ENCODE assay signal across 1 cellular context in genomic region chr19:57477191-57478008, GRCh38.
TF ChIP-seq lines count a peak whose summit lies in the region.

Gene ZNF772, minus strand, starts transcription at chr19:57477566. Its CDS starts 257 bp downstream, at chr19:57477309.

TF ChIP-seq in HepG2, 621 proteins besides CTCF, POLR2A, EP300 and RAD21 (continued from another document and continues in another):
- TF ChIP-seq ZBTB37 (CRISPR knock-in tag; IDR thresholded peaks at IDR 0.05) (no peak), ZMAT3 (CRISPR knock-in tag; conservative IDR thresholded peaks at IDR 0.05) (no peak; the same call in 1 of the 2 replicates), MYC (CRISPR knock-in tag; IDR thresholded peaks at IDR 0.05; ENCODE audit: borderline replicate concordance) (peak; percentile 68; the same call in 1 of the 2 replicates), MLXIP (CRISPR knock-in tag; IDR thresholded peaks at IDR 0.05; ENCODE audit: borderline replicate concordance) (no peak), ZNF451 (CRISPR knock-in tag; IDR thresholded peaks at IDR 0.05) (peak; percentile 62; the same call in 1 of the 2 replicates), CEBPZ (IDR thresholded peaks at IDR 0.05; ENCODE audit: low read length) (no peak), EED (CRISPR knock-in tag; IDR thresholded peaks at IDR 0.05) (no peak), ZNF891 (CRISPR knock-in tag; IDR thresholded peaks at IDR 0.05) (peak; percentile 35; the same call in 1 of the 2 replicates), ZNF614 (CRISPR knock-in tag; IDR thresholded peaks at IDR 0.05; ENCODE audit: borderline replicate concordance) (no peak; the same call in 1 of the 2 replicates), YEATS4 (CRISPR knock-in tag; IDR thresholded peaks at IDR 0.05; ENCODE audit: borderline replicate concordance) (peak; percentile 73; the same call in 1 of the 2 replicates), RNF2 (conservative IDR thresholded peaks at IDR 0.05; ENCODE audit: low read depth) (0 out of 2 replicates have a peak, but pooled peaks have one; percentile 25), MED8 (CRISPR knock-in tag; IDR thresholded peaks at IDR 0.05; ENCODE audit: insufficient replicate concordance) (no peak), GFI1 (CRISPR knock-in tag; IDR thresholded peaks at IDR 0.05; ENCODE audit: borderline replicate concordance) (0 out of 2 replicates have a peak, but pooled peaks have one; percentile 21), FUBP1 (CRISPR knock-in tag; IDR thresholded peaks at IDR 0.05; ENCODE audit: borderline replicate concordance) (no peak), ZNF496 (CRISPR knock-in tag; IDR thresholded peaks at IDR 0.05; ENCODE audit: insufficient replicate concordance) (no peak), E2F2 (CRISPR knock-in tag; IDR thresholded peaks at IDR 0.05; ENCODE audit: borderline replicate concordance) (no peak), FOXO1 (CRISPR knock-in tag; IDR thresholded peaks at IDR 0.05) (no peak; the same call in 1 of the 2 replicates), ZBTB44 (CRISPR knock-in tag; IDR thresholded peaks at IDR 0.05) (no peak), TRAFD1 (CRISPR knock-in tag; IDR thresholded peaks at IDR 0.05; ENCODE audit: borderline replicate concordance) (no peak), GATAD2A (CRISPR knock-in tag; IDR thresholded peaks at IDR 0.05) (peak; percentile 50; the same call in 1 of the 2 replicates), ZNF784 (CRISPR knock-in tag; IDR thresholded peaks at IDR 0.05; ENCODE audit: borderline replicate concordance) (peak; percentile 43), ZSCAN22 (CRISPR knock-in tag; IDR thresholded peaks at IDR 0.05) (peak; percentile 99), LBX2 (CRISPR knock-in tag; IDR thresholded peaks at IDR 0.05; ENCODE audit: borderline replicate concordance) (no peak), DNMT1 (CRISPR knock-in tag; IDR thresholded peaks at IDR 0.05) (no peak), KAT8 (CRISPR knock-in tag; IDR thresholded peaks at IDR 0.05) (peak; percentile 93), TGIF2 (CRISPR knock-in tag; IDR thresholded peaks at IDR 0.05) (peak; percentile 80; the same call in 1 of the 2 replicates), SATB2 (CRISPR knock-in tag; IDR thresholded peaks at IDR 0.05) (no peak), ZSCAN29 (CRISPR knock-in tag; conservative IDR thresholded peaks at IDR 0.05) (no peak), MEIS1 (CRISPR knock-in tag; IDR thresholded peaks at IDR 0.05; ENCODE audit: borderline replicate concordance) (no peak), SNAI1 (CRISPR knock-in tag; IDR thresholded peaks at IDR 0.05; ENCODE audit: borderline replicate concordance) (no peak), PBX2 (CRISPR knock-in tag; IDR thresholded peaks at IDR 0.05) (no peak), PREB (CRISPR knock-in tag; IDR thresholded peaks at IDR 0.05) (0 out of 2 replicates have a peak, but pooled peaks have one; percentile 65), ZNF773 (CRISPR knock-in tag; IDR thresholded peaks at IDR 0.05; ENCODE audit: borderline replicate concordance) (no peak), ZNF607 (CRISPR knock-in tag; IDR thresholded peaks at IDR 0.05; ENCODE audit: borderline replicate concordance) (peak; percentile 91), HMGA1 (CRISPR knock-in tag; conservative IDR thresholded peaks at IDR 0.05) (no peak)
